Comparison of ENCODE assay signal across 8 cellular contexts in the genomic region with DNA sequence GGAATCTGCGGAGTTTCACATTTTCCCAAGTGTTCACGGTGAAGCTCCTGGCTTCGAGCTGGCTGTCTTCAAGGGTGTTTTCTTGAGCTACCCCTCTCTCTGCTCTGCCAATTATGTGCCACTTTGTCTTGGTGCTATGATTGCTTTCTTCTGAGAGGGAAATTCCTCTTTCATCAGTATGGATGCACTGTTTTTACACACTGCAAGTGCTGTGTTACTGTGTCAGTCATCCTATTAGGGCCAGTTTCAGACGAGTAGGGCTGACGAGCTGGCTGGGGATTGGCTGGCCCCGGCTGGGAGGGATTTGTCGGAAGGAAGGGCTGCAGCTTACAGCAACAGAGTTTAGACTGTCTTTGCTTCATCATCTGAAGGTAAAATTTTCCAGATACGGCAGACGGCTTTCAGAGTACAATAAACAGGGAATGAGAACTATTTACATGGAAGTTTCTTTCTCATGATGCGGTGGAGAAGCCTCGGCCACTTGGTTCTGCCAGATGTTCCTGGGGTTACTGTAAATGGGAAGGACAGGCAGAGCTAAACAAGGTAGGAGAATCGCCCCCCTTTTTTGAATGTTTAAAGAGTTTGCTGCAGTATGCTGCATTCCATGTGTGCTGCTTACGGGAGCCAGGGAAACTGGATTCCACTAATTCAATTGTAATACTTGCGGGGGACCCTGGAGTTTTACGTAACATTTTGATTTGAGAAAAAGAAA. TPM values are rescaled to one million over a fixed set of nuclear protein-coding genes. Genes with fewer than 3 reads are reported as not detected.
A peak's percentile ranks its signal among the peaks of the same experiment; 100 is the strongest.
DNase-seq lines count a peak whose midpoint lies in the region; ATAC-seq and TF ChIP-seq lines count a peak whose summit lies in the region.

A gene with protein sequence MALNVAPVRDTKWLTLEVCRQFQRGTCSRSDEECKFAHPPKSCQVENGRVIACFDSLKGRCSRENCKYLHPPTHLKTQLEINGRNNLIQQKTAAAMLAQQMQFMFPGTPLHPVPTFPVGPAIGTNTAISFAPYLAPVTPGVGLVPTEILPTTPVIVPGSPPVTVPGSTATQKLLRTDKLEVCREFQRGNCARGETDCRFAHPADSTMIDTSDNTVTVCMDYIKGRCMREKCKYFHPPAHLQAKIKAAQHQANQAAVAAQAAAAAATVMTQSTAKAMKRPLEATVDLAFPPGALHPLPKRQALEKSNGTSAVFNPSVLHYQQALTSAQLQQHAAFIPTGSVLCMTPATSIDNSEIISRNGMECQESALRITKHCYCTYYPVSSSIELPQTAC (plus strand): TSS at position 345 of the 712 bp plus-strand sequence. CDS start 53,903 bp downstream, outside the sequence.

- H3K4me3 ChIP-seq in GM08714 (ENCODE audit: low read length) (peak within 1 kb of the TSS; percentile 99), SU-DHL-6 (ENCODE audit: insufficient read depth, low read length, poor library complexity, severe bottlenecking) (peak within 1 kb of the TSS; percentile 85), ovary (peak within 1 kb of the TSS; percentile 60), thymus (ENCODE audit: low read length) (peak within 1 kb of the TSS; percentile 60)

- peak within 1 kb of the TSS; percentile 92 for H3K27ac Mint-ChIP-seq in activated naive CD8-positive, alpha-beta T cell treated with anti-CD3 and anti-CD28 coated beads, Interleukin-2, amount 10 ng/mL, durations not matched to agents 7 days and 5 days

- H3K4me1 Mint-ChIP-seq in activated naive CD8-positive, alpha-beta T cell treated with anti-CD3 and anti-CD28 coated beads, Interleukin-2, amount 10 ng/mL, durations not matched to agents 7 days and 5 days: peaks cover 46% of the 10 kb centered on the region

- no peaks in the 10 kb centered on the region for H3K9me3 Mint-ChIP-seq in activated naive CD8-positive, alpha-beta T cell treated with anti-CD3 and anti-CD28 coated beads, Interleukin-2, amount 10 ng/mL, durations not matched to agents 7 days and 5 days

- H3K4me2 ChIP-seq in SU-DHL-6 (ENCODE audit: low read depth, low read length, poor library complexity, severe bottlenecking): peak within 1 kb of the TSS; percentile 99

- no peaks in the 10 kb centered on the region; the same call in 1 of the 2 replicates for H3F3A ChIP-seq in SU-DHL-6 (ENCODE audit: insufficient read depth)

- H4K20me1 ChIP-seq in SU-DHL-6 (ENCODE audit: low read depth, low read length): no peaks in the 10 kb centered on the region; the same call in 1 of the 2 replicates

- no peaks in the 10 kb centered on the region for H3K27me3 ChIP-seq in SU-DHL-6 (ENCODE audit: low read length)
- no peaks in the 10 kb centered on the region for H3K27me3 ChIP-seq in ovary
- no peaks in the 10 kb centered on the region for H3K27me3 ChIP-seq in thymus (ENCODE audit: control insufficient read depth, insufficient read depth)

- H3K27ac ChIP-seq in SU-DHL-6 (ENCODE audit: low read depth, low read length) (peak within 1 kb of the TSS; percentile 49), ovary (peak within 1 kb of the TSS; percentile 54 to 85), thymus (ENCODE audit: low read depth) (peak within 1 kb of the TSS; percentile 83)

- peaks cover 7% of the 10 kb centered on the region for H3K4me1 ChIP-seq in ovary (ENCODE audit: insufficient read depth)
- peaks cover 16% of the 10 kb centered on the region for H3K4me1 ChIP-seq in thymus (ENCODE audit: control insufficient read depth, insufficient read depth, low read length)

- ATAC-seq in HG02610 (IDR thresholded peaks at IDR 0.05; ENCODE audit: unreplicated experiment): peak; percentile 98
- ATAC-seq in activated naive CD8-positive, alpha-beta T cell treated with anti-CD3 and anti-CD28 coated beads, Interleukin-2, amount 10 ng/mL, durations not matched to agents 7 days and 5 days (ENCODE audit: low read depth): peak; percentile 99

- DNase-seq in NCI-H1092 (lab: John Stamatoyannopoulos, UW): peak; percentile 80
- peak; percentile 75 for DNase-seq in activated naive CD8-positive, alpha-beta T cell treated with anti-CD3 and anti-CD28 coated beads, Interleukin-2, amount 10 ng/mL, durations not matched to agents 7 days and 5 days
- peak; percentile 89 to 99 (median 98) for DNase-seq in head of caudate nucleus
- peak; percentile 83 to 89 (median 85) for DNase-seq in ovary

- peak within 1 kb of the TSS; percentile 96 for H2AFZ ChIP-seq in SU-DHL-6 (ENCODE audit: low read depth, low read length, severe bottlenecking)

- 1 to 2% (median 2%) methylated on average over 15 of the region's 15 CpGs for WGBS in ovary, 3 donors
- WGBS in thymus: 11% methylated on average over 15 of the region's 15 CpGs

- POLR2A ChIA-PET in activated naive CD8-positive, alpha-beta T cell treated with anti-CD3 and anti-CD28 coated beads, Interleukin-2, amount 10 ng/mL, durations not matched to agents 7 days and 5 days (lab: Charles Lee): interaction anchor here (1.0 to 4.5 kb wide), 4 partner anchors 10 to 211 kb away, joined by 3 to 39 read pairs (median 8); partner anchors contain the start of gene RAP2A

- H3K36me3 ChIP-seq in SU-DHL-6 (ENCODE audit: low read length): no peaks in the 10 kb centered on the region
- H3K36me3 ChIP-seq in ovary: no peaks in the 10 kb centered on the region
- no peaks in the 10 kb centered on the region for H3K36me3 ChIP-seq in thymus (ENCODE audit: control insufficient read depth, insufficient read depth)

- no peaks in the 10 kb centered on the region for H3K27me3 Mint-ChIP-seq in activated naive CD8-positive, alpha-beta T cell treated with anti-CD3 and anti-CD28 coated beads, Interleukin-2, amount 10 ng/mL, durations not matched to agents 7 days and 5 days

- no peak for TF ChIP-seq CTCF in SU-DHL-6 (IDR thresholded peaks at IDR 0.05; ENCODE audit: insufficient read depth, low read length, poor library complexity, severe bottlenecking)
- TF ChIP-seq CTCF in ovary (IDR thresholded peaks at IDR 0.05): no peak

- H3K4me3 Mint-ChIP-seq in activated naive CD8-positive, alpha-beta T cell treated with anti-CD3 and anti-CD28 coated beads, Interleukin-2, amount 10 ng/mL, durations not matched to agents 7 days and 5 days: peak within 1 kb of the TSS; percentile 93

- H3K79me2 ChIP-seq in SU-DHL-6 (ENCODE audit: insufficient read depth, low read length): peaks cover 10% of the 10 kb centered on the region; the same call in 1 of the 2 replicates

- H3K9me2 ChIP-seq in SU-DHL-6 (replicated peaks; ENCODE audit: insufficient read depth, low read length): no peaks in the 10 kb centered on the region

- no peaks in the 10 kb centered on the region for H3K36me3 Mint-ChIP-seq in activated naive CD8-positive, alpha-beta T cell treated with anti-CD3 and anti-CD28 coated beads, Interleukin-2, amount 10 ng/mL, durations not matched to agents 7 days and 5 days

- TF ChIP-seq EP300 in ovary (IDR thresholded peaks at IDR 0.05): peak; percentile 40

- TF ChIP-seq POLR2A in ovary (IDR thresholded peaks at IDR 0.05): peak; percentile 77

- peak within 1 kb of the TSS; percentile 62 for H3K9ac ChIP-seq in SU-DHL-6 (ENCODE audit: low read length)

- no peaks in the 10 kb centered on the region for H3K9me3 ChIP-seq in SU-DHL-6 (ENCODE audit: insufficient read depth, low read length)
- no peaks in the 10 kb centered on the region for H3K9me3 ChIP-seq in ovary
- H3K9me3 ChIP-seq in thymus (ENCODE audit: control insufficient read depth): no peaks in the 10 kb centered on the region

- intact Hi-C loops in head of caudate nucleus (cut with DNase I) (loop anchor here (5.0 kb wide), 2 partner anchors 115 to 210 kb away; partner anchors contain the start of gene RAP2A), ovary (cut with DNase I) (loop anchor here in 3 of 4 donors (5.0 to 10.0 kb wide), 4 partner anchors 107 to 213 kb away; partner anchors contain the start of gene RAP2A (in 1 of the 3))

RNA-seq across cellular contexts. Expression of the gene that starts here (rescaled TPM):
- 10 to 100 TPM; 17.2 to 17.9 TPM for total RNA-seq in activated naive CD8-positive, alpha-beta T cell treated with anti-CD3 and anti-CD28 coated beads, Interleukin-2, amount 10 ng/mL, durations not matched to agents 7 days and 5 days
- 100 to 1,000 TPM in 1 of 7 donors, 10 to 100 TPM in 6; 65.5 to 110 (median 97.8) TPM for total RNA-seq in ovary
- polyA plus RNA-seq in ovary: 10 to 100 TPM; 43.7 to 53.3 TPM
- polyA plus RNA-seq in thymus: 22.7 TPM

Comparison
In these comparisons a context has a peak if more than half of its experiments do, and no peak if none do; other contexts are left out.
1. Peak in every context shown above with its lines: DNase-seq, ATAC-seq, H3K4me3 ChIP-seq and H3K27ac ChIP-seq.